In genomic region chr7:5694221-5694754, GRCh38 we compare ENCODE assay signal across 8 cellular contexts.
DNase-seq lines count a peak whose midpoint lies in the region; ATAC-seq and TF ChIP-seq lines count a peak whose summit lies in the region.

No MANE protein-coding gene starts in this region.

- H3K27ac Mint-ChIP-seq in mesothelial cell of epicardium (peak overlapping the region; percentile 95), Caco-2 (ENCODE audit: unreplicated experiment) (no peak overlapping the region)

- H3K4me1 ChIP-seq in Caco-2: peaks cover 41% of the 10 kb centered on the region

- ATAC-seq in esophagus mucosa: no peak

- H3K4me1 Mint-ChIP-seq in mesothelial cell of epicardium (peaks cover 77% of the 10 kb centered on the region), Caco-2 (ENCODE audit: low read depth, unreplicated experiment) (peaks cover 26% of the 10 kb centered on the region)

- no peaks in the 10 kb centered on the region for H3K9me3 ChIP-seq in Caco-2

- H3K36me3 Mint-ChIP-seq in mesothelial cell of epicardium: peaks cover 3% of the 10 kb centered on the region
- H3K36me3 Mint-ChIP-seq in Caco-2 (ENCODE audit: insufficient read depth, unreplicated experiment): peaks cover 23% of the 10 kb centered on the region

- intact Hi-C loops in Caco-2 (cut with micrococcal nuclease; ENCODE audit: unreplicated experiment): no loop called here

- H3K9me3 Mint-ChIP-seq in mesothelial cell of epicardium (no peaks in the 10 kb centered on the region), Caco-2 (ENCODE audit: unreplicated experiment) (no peaks in the 10 kb centered on the region)

- no peak for TF ChIP-seq CTCF in cardiac fibroblast (IDR thresholded peaks at IDR 0.05; ENCODE audit: low read depth, low read length)
- no peak for TF ChIP-seq CTCF in mesothelial cell of epicardium (IDR thresholded peaks at IDR 0.05; ENCODE audit: unreplicated experiment)
- no peak for TF ChIP-seq CTCF in GM10248 (IDR thresholded peaks at IDR 0.05; ENCODE audit: control extremely low read depth, extremely low read depth, low read depth, missing control alignments)
- TF ChIP-seq CTCF in Caco-2 (IDR thresholded peaks at IDR 0.05; ENCODE audit: insufficient read depth in 1 of 2, low read depth in 1 of 2, low read length in 1 of 2, severe bottlenecking in 1 of 2, unreplicated experiment in 1 of 2): no peak

- CTCF ChIA-PET in GM10248 (lab: Yijun Ruan, JAX): interaction anchor here (0.7 to 8.1 kb wide), 11 partner anchors 9 to 199 kb away, joined by 3 to 104 read pairs (median 4); partner anchors contain the start of gene RNF216
- CTCF ChIA-PET in Caco-2 (lab: Charles Lee): interaction anchor here (1.1 to 1.2 kb wide), 2 partner anchors 28 to 205 kb away, joined by 3 read pairs; no protein-coding TSS in a partner anchor

- H3K27me3 ChIP-seq in Caco-2 (replicated peaks; ENCODE audit: control insufficient read depth, insufficient read depth, low read length): no peaks in the 10 kb centered on the region

- no peak overlapping the region for H3K4me3 ChIP-seq in cardiac fibroblast (replicated peaks in 1 of 2; ENCODE audit: low read depth in 2 of 2, low read length in 2 of 2)
- H3K4me3 ChIP-seq in Caco-2 (ENCODE audit: low read depth, low read length): no peak overlapping the region

- POLR2A ChIA-PET in GM10248 (lab: Yijun Ruan, JAX) (interaction anchor here (0.5 to 3.1 kb wide), 7 partner anchors 9 to 746 kb away, joined by 3 to 13 read pairs (median 6); no protein-coding TSS in a partner anchor), Caco-2 (lab: Charles Lee) (no interaction called here)

- H3K36me3 ChIP-seq in Caco-2 (ENCODE audit: control insufficient read depth, insufficient read depth, low read length): no peaks in the 10 kb centered on the region; the same call in 1 of the 2 replicates

- DNase-seq in A172 (ENCODE audit: low spot score): peak; percentile 46
- DNase-seq in HT1080 (ENCODE audit: low read depth): peak; percentile 24
- peak; percentile 80 to 94 for DNase-seq in cardiac fibroblast (ENCODE audit: low read depth in 2 of 2)
- DNase-seq in mesothelial cell of epicardium (ENCODE audit: low spot score in 2 of 2, unreplicated experiment in 2 of 2): no peak
- no peak for DNase-seq in GM10248 (ENCODE audit: extremely low spot score)
- DNase-seq in Caco-2: no peak
- DNase-seq in islet precursor cell: no peak

- no TSS peak for BruUV-seq in Caco-2 (replicated peaks; lab: Mats Ljungman, UMichigan)

- H3K4me3 Mint-ChIP-seq in mesothelial cell of epicardium (no peak overlapping the region), Caco-2 (ENCODE audit: unreplicated experiment) (no peak overlapping the region)

- H3K27me3 Mint-ChIP-seq in mesothelial cell of epicardium (ENCODE audit: low read depth): no peaks in the 10 kb centered on the region
- H3K27me3 Mint-ChIP-seq in Caco-2 (ENCODE audit: insufficient read depth, unreplicated experiment): no peaks in the 10 kb centered on the region

Comparison
In these comparisons a context has a peak if more than half of its experiments do, and no peak if none do; other contexts are left out.
1. DNase-seq: peak in A172 (single experiment), HT1080 (single experiment) and cardiac fibroblast (2 of 2); none in mesothelial cell of epicardium (0 of 2), GM10248 (single experiment), Caco-2 (0 of 2) and islet precursor cell (single experiment).